ENCODE assay signal across 11 cellular contexts in genomic region chr10:112956631-112957350, GRCh38. TPM values are rescaled to one million over a fixed set of nuclear protein-coding genes. Genes with fewer than 3 reads are reported as not detected.
DNase-seq lines count a peak whose midpoint lies in the region; ATAC-seq and TF ChIP-seq lines count a peak whose summit lies in the region.
"Had no signal": no experiment of that assay in that cellular context is flagged by ENCODE, and none has a peak within 500 bp of the region (broad histone marks: within the 10 kb centered on the region; RNA-seq: fewer than 3 reads in every experiment).

No MANE protein-coding gene starts in this region.

- peak overlapping the region; percentile 12; the same call in 1 of the 3 replicates for H2BK15ac ChIP-seq in IMR-90 (ENCODE audit: low read depth, low read length)

- CTCF ChIA-PET in IMR-90 (lab: Yijun Ruan, JAX) = no interaction called here

- peak overlapping the region; percentile 89 for H3K4ac ChIP-seq in IMR-90 (ENCODE audit: low read depth, low read length)

- H2BK5ac ChIP-seq in IMR-90 (ENCODE audit: low read depth, low read length, poor library complexity, severe bottlenecking) = peak overlapping the region; percentile 49

- no peaks in the 10 kb centered on the region for H3K9me3 Mint-ChIP-seq in neural crest cell
- H3K9me3 Mint-ChIP-seq: activated T-cell treated with anti-CD3 and anti-CD28 coated beads, Interleukin-2, amount 50 U/mL, for 4 hours; CD14-positive monocyte had no signal

- peak overlapping the region; percentile 22 to 44; a peak in 3 of 4 replicates for H4K8ac ChIP-seq in IMR-90 (ENCODE audit: low read depth in 2 of 2, low read length in 2 of 2)

- H2AFZ ChIP-seq in IMR-90 (replicated peaks; ENCODE audit: low read length, poor library complexity) = no peak overlapping the region

- no peaks in the 10 kb centered on the region for H3K27me3 ChIP-seq in IMR-90 (ENCODE audit: control insufficient read depth, insufficient read depth, low read length)
- no peaks in the 10 kb centered on the region for H3K27me3 ChIP-seq in ectodermal cell (ENCODE audit: control insufficient read depth, insufficient read depth, low read length, poor library complexity, severe bottlenecking)

- H4K5ac ChIP-seq in IMR-90 (ENCODE audit: low read depth, low read length) = peak overlapping the region; percentile 40; the same call in 1 of the 2 replicates

- 40% methylated on average over 3 of the region's 10 CpGs; no CpG with 5 or more reads in 1 of the 2 experiments for WGBS in IMR-90 (ENCODE audit: extremely low coverage in 2 of 2, insufficient read length in 1 of 2), 2 experiments
- 14 to 29% methylated on average over 9 to 10 of the region's 10 CpGs for WGBS in ectodermal cell, 2 experiments

- TF ChIP-seq RAD21 in IMR-90 (IDR thresholded peaks at IDR 0.05; ENCODE audit: low read length) = no peak

- H2BK20ac ChIP-seq in IMR-90 (ENCODE audit: low read depth, low read length) = peak overlapping the region; percentile 17; the same call in 1 of the 2 replicates

- BruUV-seq in IMR-90 (replicated peaks; lab: Mats Ljungman, UMichigan) = no TSS peak

- peaks cover 21 to 51% of the 10 kb centered on the region in 2 experiments for H3K79me1 ChIP-seq in IMR-90 (ENCODE audit: low read depth in 1 of 2, low read length in 2 of 2)

- peak overlapping the region; percentile 32 for H3K56ac ChIP-seq in IMR-90 (ENCODE audit: extremely low read depth, insufficient read depth, low read length)

- dilution Hi-C loops in IMR-90 (cut with HindIII; ENCODE audit: low sequenced_read_pairs, unreplicated experiment) = no loop called here

- no peak for DNase-seq in IMR-90
- no peak for DNase-seq in neural crest cell (ENCODE audit: low read depth, low spot score)
- no peak for DNase-seq in T1000 (lab: John Stamatoyannopoulos, UW)
- DNase-seq in T-helper 17 cell = no peak
- DNase-seq: activated T-cell treated with anti-CD3 and anti-CD28 coated beads, Interleukin-2, amount 50 U/mL, for 4 hours; MM.1S had no signal

- peaks cover 4% of the 10 kb centered on the region for H3K36me3 Mint-ChIP-seq in neural crest cell (ENCODE audit: low read depth)
- H3K36me3 Mint-ChIP-seq in T-helper 17 cell (ENCODE audit: low read depth) = peaks cover 9% of the 10 kb centered on the region

- H3K36me3 ChIP-seq in IMR-90 (ENCODE audit: control insufficient read depth, insufficient read depth, low read length) (no peaks in the 10 kb centered on the region), ectodermal cell (ENCODE audit: control insufficient read depth, insufficient read depth, low read length) (no peaks in the 10 kb centered on the region)

- H4K91ac ChIP-seq in IMR-90 (ENCODE audit: insufficient read depth, low read depth, low read length) = peak overlapping the region; percentile 10

- H3K4me3 ChIP-seq in IMR-90 (ENCODE audit: insufficient read depth, low read depth, low read length) (no peak overlapping the region), ectodermal cell (ENCODE audit: insufficient read depth, low read depth, low read length) (no peak overlapping the region)

- peaks cover 9% of the 10 kb centered on the region for H3K9me1 ChIP-seq in IMR-90 (ENCODE audit: insufficient read depth, low read length)

- no peak for TF ChIP-seq CTCF in C4-2B (conservative IDR thresholded peaks at IDR 0.05)
- TF ChIP-seq CTCF in IMR-90 (conservative IDR thresholded peaks at IDR 0.05; ENCODE audit: low read depth, low read length) = no peak
- TF ChIP-seq CTCF in neural crest cell (conservative IDR thresholded peaks at IDR 0.05) = no peak

- H3K27ac Mint-ChIP-seq in neural crest cell (ENCODE audit: unreplicated experiment) (peak overlapping the region; percentile 73), T-helper 17 cell (no peak overlapping the region)

- H3K23ac ChIP-seq in IMR-90 (ENCODE audit: low read depth, low read length) = peak overlapping the region; percentile 26

- ATAC-seq in IMR-90 (ENCODE audit: low read depth) (no peak), esophagus mucosa (no peak), T-helper 17 cell (no peak), GM18867 (IDR thresholded peaks at IDR 0.05; ENCODE audit: unreplicated experiment) (no peak)
- ATAC-seq: activated T-cell treated with anti-CD3 and anti-CD28 coated beads, Interleukin-2, amount 50 U/mL, for 4 hours had no signal

- POLR2A ChIA-PET in IMR-90 (lab: Charles Lee; ENCODE audit: unreplicated experiment) = no interaction called here

- peak overlapping the region; percentile 84 for H3K4me2 ChIP-seq in IMR-90 (ENCODE audit: low read depth, low read length)

- TF ChIP-seq POLR2A in IMR-90 (IDR thresholded peaks at IDR 0.05; ENCODE audit: low read depth, low read length) = no peak

- in situ Hi-C loops in IMR-90 (cut with MboI; ENCODE audit: low sequenced_read_pairs) = no loop called here

- no peaks in the 10 kb centered on the region for H3K9me3 ChIP-seq in IMR-90 (ENCODE audit: control insufficient read depth, insufficient read depth, low read length)
- H3K9me3 ChIP-seq in ectodermal cell (ENCODE audit: control insufficient read depth, low read length) = no peaks in the 10 kb centered on the region
- no peaks in the 10 kb centered on the region for H3K9me3 ChIP-seq in T-helper 17 cell (ENCODE audit: control insufficient read depth, low read length, poor library complexity, severe bottlenecking)

- peak overlapping the region; percentile 95 for H3K4me3 Mint-ChIP-seq in neural crest cell
- no peak overlapping the region for H3K4me3 Mint-ChIP-seq in T-helper 17 cell
- H3K4me3 Mint-ChIP-seq: activated T-cell treated with anti-CD3 and anti-CD28 coated beads, Interleukin-2, amount 50 U/mL, for 4 hours had no signal

- peak overlapping the region; percentile 85 for H3K18ac ChIP-seq in IMR-90 (ENCODE audit: low read depth, low read length)

- peak overlapping the region; percentile 79; the same call in 1 of the 2 replicates for H3K14ac ChIP-seq in IMR-90 (replicated peaks; ENCODE audit: low read depth, low read length)

- peak overlapping the region; percentile 18; the same call in 1 of the 2 replicates for H3K9ac ChIP-seq in IMR-90 (ENCODE audit: low read depth, low read length)

- H3K27ac ChIP-seq in C4-2B = peak overlapping the region; percentile 23; the same call in 1 of the 2 replicates
- H3K27ac ChIP-seq in IMR-90 (ENCODE audit: insufficient read depth, low read length) = peak overlapping the region; percentile 82; the same call in 1 of the 2 replicates
- H3K27ac ChIP-seq in ectodermal cell (ENCODE audit: insufficient read depth, low read depth, low read length, poor library complexity, severe bottlenecking) = peak overlapping the region; percentile 28

- peaks cover 5% of the 10 kb centered on the region for H3K27me3 Mint-ChIP-seq in neural crest cell (ENCODE audit: low read depth)
- peaks cover 46% of the 10 kb centered on the region for H3K27me3 Mint-ChIP-seq in T-helper 17 cell

- H4K20me1 ChIP-seq in IMR-90 (ENCODE audit: insufficient read depth, low read length) = peaks cover 18% of the 10 kb centered on the region; the same call in 1 of the 2 replicates

- H3K4me1 ChIP-seq in IMR-90 (ENCODE audit: control insufficient read depth, insufficient read depth, low read length) (peaks cover 25% of the 10 kb centered on the region), ectodermal cell (ENCODE audit: control insufficient read depth, insufficient read depth, low read length) (peaks cover 64% of the 10 kb centered on the region)

- H3K4me1 Mint-ChIP-seq in neural crest cell (peaks cover 85% of the 10 kb centered on the region), T-helper 17 cell (peaks cover 11% of the 10 kb centered on the region)

- H2AK5ac ChIP-seq in IMR-90 (ENCODE audit: low read depth, low read length) = peak overlapping the region; percentile 47; the same call in 1 of the 2 replicates

- intact Hi-C loops in IMR-90 (cut with micrococcal nuclease) = loop anchor here (10.0 kb wide), 1 partner anchor 348 kb away; no protein-coding TSS in a partner anchor

- no peak overlapping the region for H2AK9ac ChIP-seq in IMR-90 (replicated peaks; ENCODE audit: low read depth, low read length, poor library complexity)

- H2BK120ac ChIP-seq in IMR-90 (ENCODE audit: low read depth, low read length) = peak overlapping the region; percentile 80

TF ChIP-seq in IMR-90, 13 proteins besides CTCF, POLR2A, EP300 and RAD21 (continues in another document):
- TF ChIP-seq, protein P1, sequence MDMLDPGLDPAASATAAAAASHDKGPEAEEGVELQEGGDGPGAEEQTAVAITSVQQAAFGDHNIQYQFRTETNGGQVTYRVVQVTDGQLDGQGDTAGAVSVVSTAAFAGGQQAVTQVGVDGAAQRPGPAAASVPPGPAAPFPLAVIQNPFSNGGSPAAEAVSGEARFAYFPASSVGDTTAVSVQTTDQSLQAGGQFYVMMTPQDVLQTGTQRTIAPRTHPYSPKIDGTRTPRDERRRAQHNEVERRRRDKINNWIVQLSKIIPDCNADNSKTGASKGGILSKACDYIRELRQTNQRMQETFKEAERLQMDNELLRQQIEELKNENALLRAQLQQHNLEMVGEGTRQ (IDR thresholded peaks at IDR 0.05; ENCODE audit: low read depth, low read length) = no peak
- TF ChIP-seq MXI1 (IDR thresholded peaks at IDR 0.05; ENCODE audit: borderline replicate concordance, low read depth, low read length) (no peak), MAZ (IDR thresholded peaks at IDR 0.05; ENCODE audit: borderline replicate concordance, low read depth, low read length) (no peak), MAFK (IDR thresholded peaks at IDR 0.05; ENCODE audit: low read depth, low read length) (no peak), CHD1 (IDR thresholded peaks at IDR 0.05; ENCODE audit: low read depth, low read length) (no peak), RCOR1 (IDR thresholded peaks at IDR 0.05; ENCODE audit: insufficient replicate concordance, low read length) (no peak), NFE2L2 (IDR thresholded peaks at IDR 0.05; ENCODE audit: low read depth, low read length) (no peak), FOS (IDR thresholded peaks at IDR 0.05; ENCODE audit: low read depth, low read length) (no peak), SMC3 (IDR thresholded peaks at IDR 0.05; ENCODE audit: low read depth, low read length) (no peak), RFX5 (IDR thresholded peaks at IDR 0.05; ENCODE audit: low read depth, low read length) (no peak)

RNA-seq across cellular contexts. Expression of gene TCF7L2, which starts 6.7 kb away (rescaled TPM):
- total RNA-seq in IMR-90 (2012; rRNA removed) (1.3 and 1.7 TPM in 2 replicates), neural crest cell (34.8 and 39.7 TPM in 2 replicates), esophagus mucosa (10.8 TPM), T-helper 17 cell (1 to 10 TPM; 3.1 to 3.9 TPM)
- 12.2 and 16.6 TPM in 2 replicates for polyA plus RNA-seq in IMR-90 (2012; rRNA removed)
- polyA plus RNA-seq in IMR-90 (2012; cell fraction: cytosol; rRNA removed) = 9.2 and 13.9 TPM in 2 replicates
- 39.1 and 40.0 TPM in 2 replicates for polyA plus RNA-seq in IMR-90 (2012; cell fraction: nucleus; rRNA removed; ENCODE audit: low replicate concordance)
- polyA plus RNA-seq in ectodermal cell (2013, experiment 1 of 4) = 39.7 TPM
- polyA plus RNA-seq in ectodermal cell (2013, experiment 2 of 4) = 32.4 TPM
- polyA plus RNA-seq in ectodermal cell (2013, experiment 3 of 4) = 31.4 TPM
- polyA plus RNA-seq in ectodermal cell (2013, experiment 4 of 4) = 26.3 TPM

Comparison
In these comparisons a context has a peak if more than half of its experiments do, and no peak if none do; other contexts are left out.
1. H3K27ac ChIP-seq: peak in every context shown above with its lines; median percentile 82 in IMR-90; 28 in ectodermal cell; 23 in C4-2B.